25 cellular contexts compared by ENCODE assay signal in the genomic region with DNA sequence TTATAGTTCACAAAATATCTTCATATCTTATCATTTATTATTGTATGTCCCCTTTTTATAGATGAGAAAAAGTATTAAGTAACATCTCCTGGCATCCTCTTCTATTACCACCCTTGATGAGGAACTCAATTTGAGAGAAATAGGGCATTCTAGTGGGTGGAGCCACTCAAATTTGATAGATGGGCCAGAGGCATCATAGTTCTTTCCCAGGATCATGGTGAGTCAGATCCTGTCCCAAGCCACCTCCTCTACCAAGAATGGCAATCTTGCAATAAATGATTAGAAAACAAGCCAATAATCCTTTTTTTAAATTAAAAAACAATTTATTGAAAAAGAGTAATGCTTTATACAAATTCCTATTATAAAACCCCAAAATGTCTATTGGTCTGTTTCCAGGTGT. TPM values are rescaled to one million over a fixed set of nuclear protein-coding genes. Genes with fewer than 3 reads are reported as not detected.
DNase-seq lines count a peak whose midpoint lies in the region; ATAC-seq and TF ChIP-seq lines count a peak whose summit lies in the region.
"Had no signal": no experiment of that assay in that cellular context is flagged by ENCODE, and none has a peak within 500 bp of the region (broad histone marks: within the 10 kb centered on the region; RNA-seq: fewer than 3 reads in every experiment).

No MANE protein-coding gene starts in this region.

- no peak overlapping the region for H3K4me3 ChIP-seq in ACC112 (ENCODE audit: low read depth, low read length)
- H3K4me3 ChIP-seq in foreskin fibroblast (ENCODE audit: low read depth in 1 of 2, low read length in 2 of 2), result no peak overlapping the region
- H3K4me3 ChIP-seq: ovary, thoracic aorta had no signal

- no peaks in the 10 kb centered on the region for H3K79me2 ChIP-seq in ACC112 (ENCODE audit: control insufficient read depth, insufficient read depth, low read length, unreplicated experiment)

- no peak overlapping the region for H3K4me3 Mint-ChIP-seq in T-helper 2 cell treated with Interferon-gamma antibody and Interleukin-4, amounts not matched to agents 5 μg/mL and 100 μg/mL, for 36 hours
- H3K4me3 Mint-ChIP-seq in activated T-helper 2 cell treated with anti-CD3 and anti-CD28 coated beads, Interferon-gamma antibody, Interleukin-2, Interleukin-4, amounts not matched to agents 10 μg/mL and 5 μg/mL and 100 μg/mL, durations not matched to agents 14 hours and 24 hours and 36 hours (ENCODE audit: low read depth), result no peak overlapping the region
- H3K4me3 Mint-ChIP-seq: activated CD4-positive, alpha-beta T cell treated with anti-CD3 and anti-CD28 coated beads, Interleukin-2, amount 10 ng/mL, durations not matched to agents 24 days and 14 days; activated naive CD8-positive, alpha-beta T cell treated with anti-CD3 and anti-CD28 coated beads, Interleukin-2, amount 10 ng/mL, durations not matched to agents 7 days and 5 days; brain; CD4-positive, alpha-beta memory T cell; H9; natural killer cell; stimulated activated naive B cell treated with anti-CD40 and anti-IgM and Interleukin-4, amounts not matched to agents 10 μg/mL and 1 μg/mL and 100 μg/mL, for 72 hours had no signal

- no peaks in the 10 kb centered on the region for H3K36me3 ChIP-seq in ACC112 (ENCODE audit: insufficient read depth, low read length)
- H3K36me3 ChIP-seq: ovary, thoracic aorta had no signal

- no peaks in the 10 kb centered on the region for H3K9me3 Mint-ChIP-seq in T-helper 2 cell treated with Interferon-gamma antibody and Interleukin-4, amounts not matched to agents 5 μg/mL and 100 μg/mL, for 36 hours
- H3K9me3 Mint-ChIP-seq in activated T-helper 2 cell treated with anti-CD3 and anti-CD28 coated beads, Interferon-gamma antibody, Interleukin-2, Interleukin-4, amounts not matched to agents 10 μg/mL and 5 μg/mL and 100 μg/mL, durations not matched to agents 14 hours and 24 hours and 36 hours, result no peaks in the 10 kb centered on the region
- H3K9me3 Mint-ChIP-seq: activated naive CD8-positive, alpha-beta T cell treated with anti-CD3 and anti-CD28 coated beads, Interleukin-2, amount 10 ng/mL, durations not matched to agents 7 days and 5 days; brain; H9; stimulated activated naive B cell treated with anti-CD40 and anti-IgM and Interleukin-4, amounts not matched to agents 10 μg/mL and 1 μg/mL and 100 μg/mL, for 72 hours had no signal

- no peak for TF ChIP-seq CTCF in foreskin fibroblast (IDR thresholded peaks at IDR 0.05; ENCODE audit: low read depth, low read length)

- peaks cover 24% of the 10 kb centered on the region for H3K4me1 Mint-ChIP-seq in T-helper 2 cell treated with Interferon-gamma antibody and Interleukin-4, amounts not matched to agents 5 μg/mL and 100 μg/mL, for 36 hours (ENCODE audit: low read depth)
- H3K4me1 Mint-ChIP-seq in activated T-helper 2 cell treated with anti-CD3 and anti-CD28 coated beads, Interferon-gamma antibody, Interleukin-2, Interleukin-4, amounts not matched to agents 10 μg/mL and 5 μg/mL and 100 μg/mL, durations not matched to agents 14 hours and 24 hours and 36 hours (ENCODE audit: low read depth), result peaks cover 40% of the 10 kb centered on the region
- H3K4me1 Mint-ChIP-seq: brain, H9, natural killer cell had no signal

- DNase-seq in HCEC 1CT (peak; percentile 43), amniotic epithelial cell (ENCODE audit: low read depth) (peak; percentile 33), foreskin fibroblast (peak; percentile 45 to 59)
- no peak for DNase-seq in stimulated activated CD4-positive, alpha-beta T cell treated with anti-CD3 and anti-CD28 coated beads, Interleukin-4, amount 100 ng/mL, for 24 hours
- no peak for DNase-seq in T-helper 2 cell treated with Interferon-gamma antibody and Interleukin-4, amounts not matched to agents 5 μg/mL and 100 μg/mL, for 36 hours (ENCODE audit: low spot score)
- DNase-seq in activated T-helper 2 cell treated with anti-CD3 and anti-CD28 coated beads, Interferon-gamma antibody, Interleukin-2, Interleukin-4, amounts not matched to agents 10 μg/mL and 5 μg/mL and 100 μg/mL, durations not matched to agents 14 hours and 24 hours and 36 hours (ENCODE audit: low spot score), result no peak
- DNase-seq: activated CD4-positive, alpha-beta T cell treated with anti-CD3 and anti-CD28 coated beads, Interleukin-2, amount 10 ng/mL, durations not matched to agents 24 days and 14 days; activated naive CD8-positive, alpha-beta T cell treated with anti-CD3 and anti-CD28 coated beads, Interleukin-2, amount 10 ng/mL, durations not matched to agents 7 days and 5 days; CD4-positive, alpha-beta memory T cell; DMS79; H9; Karpas-422; left cardiac atrium; natural killer cell; NCI-H1105 treated with DMSO at 0.1 percent for 48 hours; NCI-H2081 treated with DMSO at 0.1 percent for 48 hours; NCI-H524 treated with DMSO at 0.1 percent for 48 hours; ovary; SHP77 treated with DMSO at 0.1 percent for 48 hours; stimulated activated CD4-positive, alpha-beta T cell treated with anti-CD3 and anti-CD28 coated beads, Interleukin-1b, Interleukin-23, amount 100 ng/mL, for 48 hours; stimulated activated naive B cell treated with anti-CD40 and anti-IgM and Interleukin-4, amounts not matched to agents 10 μg/mL and 1 μg/mL and 100 μg/mL, for 72 hours had no signal

- H2AFZ ChIP-seq in ACC112 (ENCODE audit: low read length, unreplicated experiment), result no peak overlapping the region

- H3K27me3 Mint-ChIP-seq in T-helper 2 cell treated with Interferon-gamma antibody and Interleukin-4, amounts not matched to agents 5 μg/mL and 100 μg/mL, for 36 hours (ENCODE audit: low read depth), result no peaks in the 10 kb centered on the region
- H3K27me3 Mint-ChIP-seq in activated T-helper 2 cell treated with anti-CD3 and anti-CD28 coated beads, Interferon-gamma antibody, Interleukin-2, Interleukin-4, amounts not matched to agents 10 μg/mL and 5 μg/mL and 100 μg/mL, durations not matched to agents 14 hours and 24 hours and 36 hours (ENCODE audit: low read depth), result no peaks in the 10 kb centered on the region
- H3K27me3 Mint-ChIP-seq: activated naive CD8-positive, alpha-beta T cell treated with anti-CD3 and anti-CD28 coated beads, Interleukin-2, amount 10 ng/mL, durations not matched to agents 7 days and 5 days; brain had no signal

- no peaks in the 10 kb centered on the region for H3K36me3 Mint-ChIP-seq in T-helper 2 cell treated with Interferon-gamma antibody and Interleukin-4, amounts not matched to agents 5 μg/mL and 100 μg/mL, for 36 hours (ENCODE audit: low read depth)
- H3K36me3 Mint-ChIP-seq in activated T-helper 2 cell treated with anti-CD3 and anti-CD28 coated beads, Interferon-gamma antibody, Interleukin-2, Interleukin-4, amounts not matched to agents 10 μg/mL and 5 μg/mL and 100 μg/mL, durations not matched to agents 14 hours and 24 hours and 36 hours (ENCODE audit: low read depth), result peaks cover 11% of the 10 kb centered on the region
- H3K36me3 Mint-ChIP-seq: activated naive CD8-positive, alpha-beta T cell treated with anti-CD3 and anti-CD28 coated beads, Interleukin-2, amount 10 ng/mL, durations not matched to agents 7 days and 5 days; brain; CD4-positive, alpha-beta memory T cell; natural killer cell; stimulated activated naive B cell treated with anti-CD40 and anti-IgM and Interleukin-4, amounts not matched to agents 10 μg/mL and 1 μg/mL and 100 μg/mL, for 72 hours had no signal

- H3K27ac Mint-ChIP-seq in T-helper 2 cell treated with Interferon-gamma antibody and Interleukin-4, amounts not matched to agents 5 μg/mL and 100 μg/mL, for 36 hours, result no peak overlapping the region
- H3K27ac Mint-ChIP-seq in activated T-helper 2 cell treated with anti-CD3 and anti-CD28 coated beads, Interferon-gamma antibody, Interleukin-2, Interleukin-4, amounts not matched to agents 10 μg/mL and 5 μg/mL and 100 μg/mL, durations not matched to agents 14 hours and 24 hours and 36 hours, result no peak overlapping the region
- H3K27ac Mint-ChIP-seq: activated naive CD8-positive, alpha-beta T cell treated with anti-CD3 and anti-CD28 coated beads, Interleukin-2, amount 10 ng/mL, durations not matched to agents 7 days and 5 days; brain; CD4-positive, alpha-beta memory T cell; H9; natural killer cell; stimulated activated naive B cell treated with anti-CD40 and anti-IgM and Interleukin-4, amounts not matched to agents 10 μg/mL and 1 μg/mL and 100 μg/mL, for 72 hours had no signal

- H3K27ac ChIP-seq in ACC112 (ENCODE audit: low read depth, low read length), result peak overlapping the region; percentile 17; the same call in 1 of the 2 replicates
- H3K27ac ChIP-seq: ovary, thoracic aorta had no signal

- peaks cover 29% of the 10 kb centered on the region for H3K4me1 ChIP-seq in ACC112 (ENCODE audit: control insufficient read depth, insufficient read depth, low read length, unreplicated experiment)

- no peak for ATAC-seq in HG03342 (IDR thresholded peaks at IDR 0.05; ENCODE audit: unreplicated experiment)
- ATAC-seq: natural killer cell; stimulated activated naive B cell treated with anti-CD40 and anti-IgM and Interleukin-4, amounts not matched to agents 10 μg/mL and 1 μg/mL and 100 μg/mL, for 72 hours had no signal

- H3K27me3 ChIP-seq in ACC112 (ENCODE audit: insufficient read depth, low read length), result no peaks in the 10 kb centered on the region
- H3K27me3 ChIP-seq: ovary had no signal

- intact Hi-C loops in activated T-helper 2 cell treated with anti-CD3 and anti-CD28 coated beads, Interferon-gamma antibody, Interleukin-2, Interleukin-4, amounts not matched to agents 10 μg/mL and 5 μg/mL and 100 μg/mL, durations not matched to agents 14 hours and 24 hours and 36 hours (cut with micrococcal nuclease), result loop anchor here (5.0 to 10.0 kb wide), 3 partner anchors 78 to 209 kb away; partner anchors contain the start of gene IL1RAP

RNA-seq across cellular contexts. Expression of gene CLDN1, which starts 16.8 kb away (rescaled TPM):
- total RNA-seq in activated T-helper 2 cell treated with anti-CD3 and anti-CD28 coated beads, Interferon-gamma antibody, Interleukin-2, Interleukin-4, amounts not matched to agents 10 μg/mL and 5 μg/mL and 100 μg/mL, durations not matched to agents 14 hours and 24 hours and 36 hours, result 5.7 and 6.0 TPM in 2 replicates
- total RNA-seq: activated naive CD8-positive, alpha-beta T cell treated with anti-CD3 and anti-CD28 coated beads, Interleukin-2, amount 10 ng/mL, durations not matched to agents 7 days and 5 days; CD4-positive, alpha-beta memory T cell; natural killer cell had no signal

Comparison
In these comparisons a context has a peak if more than half of its experiments do, and no peak if none do; other contexts are left out.
1. DNase-seq: peak in HCEC 1CT (single experiment), amniotic epithelial cell (single experiment) and foreskin fibroblast (2 of 2); none in stimulated activated CD4-positive, alpha-beta T cell treated with anti-CD3 and anti-CD28 coated beads, Interleukin-4, amount 100 ng/mL, for 24 hours (single experiment), T-helper 2 cell treated with Interferon-gamma antibody and Interleukin-4, amounts not matched to agents 5 μg/mL and 100 μg/mL, for 36 hours (single experiment) and activated T-helper 2 cell treated with anti-CD3 and anti-CD28 coated beads, Interferon-gamma antibody, Interleukin-2, Interleukin-4, amounts not matched to agents 10 μg/mL and 5 μg/mL and 100 μg/mL, durations not matched to agents 14 hours and 24 hours and 36 hours (single experiment).